In the genomic region with DNA sequence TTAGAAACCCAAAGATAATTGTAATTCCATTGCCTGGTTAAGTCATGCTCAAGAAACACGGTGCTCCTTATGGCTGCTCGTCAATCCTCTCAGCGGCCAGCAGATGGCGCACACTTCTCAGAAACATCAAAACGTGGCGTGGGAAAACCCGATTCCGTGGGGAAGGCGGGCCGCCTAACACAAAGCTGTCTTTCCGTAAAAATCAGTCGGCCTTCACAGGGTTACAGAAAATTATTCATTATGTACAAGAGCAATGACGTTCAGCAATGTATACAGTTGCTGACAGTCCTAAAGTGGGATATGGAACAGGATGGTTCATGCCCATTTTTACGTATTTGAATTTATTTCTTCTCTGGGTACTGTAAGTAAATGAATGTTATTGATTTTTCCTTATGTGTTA, we compare ENCODE assay signal across 8 cellular contexts.
DNase-seq lines count a peak whose midpoint lies in the region; ATAC-seq, FAIRE-seq and TF ChIP-seq lines count a peak whose summit lies in the region.

No MANE protein-coding gene starts in this region.

- no peak overlapping the region; a peak in 2 of 20 replicates for H3K4me3 ChIP-seq in BLaER1 treated with 17β-estradiol and CSF1 and Interleukin-3, amounts not matched to agents 10 nM and 100 nM
- peak overlapping the region; percentile 59 for H3K4me3 ChIP-seq in thoracic aorta

- peak overlapping the region; percentile 14 to 81 (median 55); a peak in 20 of 22 replicates for H3K4me2 ChIP-seq in BLaER1 treated with 17β-estradiol and CSF1 and Interleukin-3, amounts not matched to agents 10 nM and 100 nM

- H3K27ac ChIP-seq in BLaER1 treated with 17β-estradiol and CSF1 and Interleukin-3, amounts not matched to agents 10 nM and 100 nM = no peak overlapping the region
- no peak overlapping the region for H3K27ac ChIP-seq in thoracic aorta

- H3K4me1 ChIP-seq in BLaER1 treated with 17β-estradiol and CSF1 and Interleukin-3, amounts not matched to agents 10 nM and 100 nM = peaks cover 0 to 8% (median 0%) of the 10 kb centered on the region in 10 experiments; a peak in 4 of 20 replicates
- peaks cover 0 to 20% of the 10 kb centered on the region in 2 donors for H3K4me1 ChIP-seq in thoracic aorta (ENCODE audit: control insufficient read depth in 1 of 2, low read depth in 2 of 2)

- ATAC-seq in GM19023 (IDR thresholded peaks at IDR 0.05; ENCODE audit: unreplicated experiment) (peak; percentile 71), omental fat pad (ENCODE audit: low FRiP score) (peak; percentile 62), thoracic aorta (ENCODE audit: insufficient number of reproducible peaks, low FRiP score, low read depth) (peak; percentile 77)

- no peaks in the 10 kb centered on the region for H3K27me3 ChIP-seq in BLaER1 treated with 17β-estradiol and CSF1 and Interleukin-3, amounts not matched to agents 10 nM and 100 nM
- no peaks in the 10 kb centered on the region for H3K27me3 ChIP-seq in thoracic aorta (replicated peaks; ENCODE audit: insufficient read depth)

- TF ChIP-seq CTCF in omental fat pad (IDR thresholded peaks at IDR 0.05) (peak in 1 of 3 donors; percentile 50), thoracic aorta (IDR thresholded peaks at IDR 0.05) (peak; percentile 89)

- FAIRE-seq in RCC 7860 (lab: Jason Lieb, UNC) (no peak), frontal cortex (lab: Jason Lieb, UNC) (peak; percentile 34)

- no peaks in the 10 kb centered on the region for H3K36me3 ChIP-seq in BLaER1 treated with 17β-estradiol and CSF1 and Interleukin-3, amounts not matched to agents 10 nM and 100 nM
- no peaks in the 10 kb centered on the region for H3K36me3 ChIP-seq in thoracic aorta

- no peaks in the 10 kb centered on the region for H4K20me1 ChIP-seq in BLaER1 treated with 17β-estradiol and CSF1 and Interleukin-3, amounts not matched to agents 10 nM and 100 nM

- no peak overlapping the region for H3K9ac ChIP-seq in BLaER1 treated with 17β-estradiol and CSF1 and Interleukin-3, amounts not matched to agents 10 nM and 100 nM

- no peaks in the 10 kb centered on the region for H3K9me3 ChIP-seq in BLaER1 treated with 17β-estradiol and CSF1 and Interleukin-3, amounts not matched to agents 10 nM and 100 nM (replicated peaks in 1 of 11)
- no peaks in the 10 kb centered on the region for H3K9me3 ChIP-seq in thoracic aorta

- DNase-seq in HS-27A (ENCODE audit: low read depth) (peak; percentile 31), RCC 7860 (ENCODE audit: low spot score) (peak; percentile 11), frontal cortex (ENCODE audit: low spot score in 2 of 2) (peak; percentile 22 to 51), omental fat pad (ENCODE audit: low spot score) (peak; percentile 46), thoracic aorta (ENCODE audit: low spot score) (peak; percentile 36)
- DNase-seq in activated effector memory CD4-positive, alpha-beta T cell treated with Interleukin-2 at 50 U/mL for 16 hours = peak; percentile 21
